14 cellular contexts compared by ENCODE assay signal in genomic region chr10:32942081-32942480, GRCh38. TPM values are rescaled to one million over a fixed set of nuclear protein-coding genes. Genes with fewer than 3 reads are reported as not detected.
A peak's percentile ranks its signal among the peaks of the same experiment; 100 is the strongest.
DNase-seq lines count a peak whose midpoint lies in the region; ATAC-seq and TF ChIP-seq lines count a peak whose summit lies in the region.
"Had no signal": no experiment of that assay in that cellular context is flagged by ENCODE, and none has a peak within 500 bp of the region (broad histone marks: within the 10 kb centered on the region; RNA-seq: fewer than 3 reads in every experiment).

No MANE protein-coding gene starts in this region.

- TF ChIP-seq EP300 in esophagus muscularis mucosa (IDR thresholded peaks at IDR 0.05) = no peak

- H3F3A ChIP-seq in DOHH2 (ENCODE audit: control insufficient read depth, insufficient read depth) = no peaks in the 10 kb centered on the region
- peaks cover 9% of the 10 kb centered on the region; the same call in 1 of the 2 replicates for H3F3A ChIP-seq in PC-9 (ENCODE audit: insufficient read depth, low read depth)

- H3K4me1 Mint-ChIP-seq in stimulated activated effector memory CD8-positive, alpha-beta T cell treated with anti-CD3 and anti-CD28 coated beads, Interleukin-12 subunit alpha, Interleukin-12 subunit beta, amount 100 ng/mL, for 72 hours = peaks cover 61% of the 10 kb centered on the region
- peaks cover 50% of the 10 kb centered on the region for H3K4me1 Mint-ChIP-seq in nephron progenitor cell

- H3K4me3 ChIP-seq in DOHH2 (ENCODE audit: low read length) = no peak overlapping the region; the same call in 1 of the 2 replicates
- no peak overlapping the region for H3K4me3 ChIP-seq in PC-9
- no peak overlapping the region for H3K4me3 ChIP-seq in esophagus muscularis mucosa
- H3K4me3 ChIP-seq: testis had no signal

- 87% methylated on average over 1 of the region's 1 CpG for WGBS in esophagus muscularis mucosa

- no peaks in the 10 kb centered on the region for H3K9me3 Mint-ChIP-seq in stimulated activated effector memory CD8-positive, alpha-beta T cell treated with anti-CD3 and anti-CD28 coated beads, Interleukin-12 subunit alpha, Interleukin-12 subunit beta, amount 100 ng/mL, for 72 hours
- peaks cover 6% of the 10 kb centered on the region for H3K9me3 Mint-ChIP-seq in nephron progenitor cell
- H3K9me3 Mint-ChIP-seq: brain had no signal

- TF ChIP-seq POLR2A in esophagus muscularis mucosa (IDR thresholded peaks at IDR 0.05; ENCODE audit: low read depth) = no peak

- no peaks in the 10 kb centered on the region for H3K27me3 Mint-ChIP-seq in nephron progenitor cell (ENCODE audit: low read depth, poor library complexity)
- H3K27me3 Mint-ChIP-seq: brain had no signal

- no peak overlapping the region for H2AFZ ChIP-seq in PC-9

- CTCF ChIA-PET in PC-9 (lab: Charles Lee) = no interaction called here

- H3K9me3 ChIP-seq in DOHH2 (ENCODE audit: control insufficient read depth, insufficient read depth, low read length) (no peaks in the 10 kb centered on the region), PC-9 (ENCODE audit: insufficient read depth, low read depth) (no peaks in the 10 kb centered on the region), esophagus muscularis mucosa (no peaks in the 10 kb centered on the region)
- H3K9me3 ChIP-seq: testis had no signal

- H3K36me3 ChIP-seq in DOHH2 (ENCODE audit: control insufficient read depth, low read length) (peaks cover 30% of the 10 kb centered on the region), PC-9 (ENCODE audit: low read depth) (no peaks in the 10 kb centered on the region; the same call in 1 of the 2 replicates), esophagus muscularis mucosa (no peaks in the 10 kb centered on the region)

- POLR2A ChIA-PET in PC-9 (lab: Charles Lee; ENCODE audit: unreplicated experiment) = no interaction called here

- peak overlapping the region; percentile 3 for H3K27ac Mint-ChIP-seq in stimulated activated effector memory CD8-positive, alpha-beta T cell treated with anti-CD3 and anti-CD28 coated beads, Interleukin-12 subunit alpha, Interleukin-12 subunit beta, amount 100 ng/mL, for 72 hours
- H3K27ac Mint-ChIP-seq in nephron progenitor cell = no peak overlapping the region

- no peak overlapping the region for H3K27ac ChIP-seq in DOHH2 (ENCODE audit: low read depth, low read length)
- H3K27ac ChIP-seq in PC-9 = no peak overlapping the region
- peak overlapping the region; percentile 85 to 87 (median 86) for H3K27ac ChIP-seq in esophagus muscularis mucosa (replicated peaks in 1 of 4)

- H4K20me1 ChIP-seq in DOHH2 (ENCODE audit: control insufficient read depth, insufficient read depth, low read depth, low read length) = peaks cover 42% of the 10 kb centered on the region
- H4K20me1 ChIP-seq in PC-9 (ENCODE audit: insufficient read depth) = peaks cover 70% of the 10 kb centered on the region

- TF ChIP-seq CTCF in DOHH2 (IDR thresholded peaks at IDR 0.05; ENCODE audit: low read depth, low read length, poor library complexity, severe bottlenecking) (no peak), PC-9 (conservative IDR thresholded peaks at IDR 0.05) (no peak), esophagus muscularis mucosa (IDR thresholded peaks at IDR 0.05) (no peak), nephron progenitor cell (IDR thresholded peaks at IDR 0.05) (no peak)

- H3K27me3 ChIP-seq in DOHH2 (ENCODE audit: control insufficient read depth, low read length) (no peaks in the 10 kb centered on the region), PC-9 (ENCODE audit: insufficient read depth, low read depth) (no peaks in the 10 kb centered on the region), esophagus muscularis mucosa (no peaks in the 10 kb centered on the region)
- H3K27me3 ChIP-seq: foreskin keratinocyte, testis had no signal

- peaks cover 5% of the 10 kb centered on the region for H3K36me3 Mint-ChIP-seq in stimulated activated effector memory CD8-positive, alpha-beta T cell treated with anti-CD3 and anti-CD28 coated beads, Interleukin-12 subunit alpha, Interleukin-12 subunit beta, amount 100 ng/mL, for 72 hours
- H3K36me3 Mint-ChIP-seq in nephron progenitor cell (ENCODE audit: low read depth) = peaks cover 29% of the 10 kb centered on the region

- BruUV-seq in PC-9 (replicated peaks; lab: Mats Ljungman, UMichigan) = TSS peak; percentile 0

- no peaks in the 10 kb centered on the region for H3K9me2 ChIP-seq in DOHH2 (replicated peaks; ENCODE audit: control insufficient read depth, low read length)
- no peaks in the 10 kb centered on the region for H3K9me2 ChIP-seq in PC-9 (ENCODE audit: insufficient read depth)

- H3K4me2 ChIP-seq in DOHH2 (ENCODE audit: low read length) (peak overlapping the region; percentile 15; the same call in 1 of the 2 replicates), PC-9 (no peak overlapping the region)

- ATAC-seq in stimulated activated effector memory CD8-positive, alpha-beta T cell treated with anti-CD3 and anti-CD28 coated beads, Interleukin-12 subunit alpha, Interleukin-12 subunit beta, amount 100 ng/mL, for 72 hours = no peak
- ATAC-seq: foreskin keratinocyte had no signal

- H3K79me2 ChIP-seq in DOHH2 (ENCODE audit: control insufficient read depth, low read length) = peaks cover 100% of the 10 kb centered on the region
- H3K79me2 ChIP-seq in PC-9 (ENCODE audit: low read depth) = peaks cover 100% of the 10 kb centered on the region

- intact Hi-C loops in PC-9 (cut with micrococcal nuclease; ENCODE audit: unreplicated experiment) = no loop called here
- intact Hi-C loops in esophagus muscularis mucosa (cut with DNase I) = no loop called here

- H3K4me1 ChIP-seq in DOHH2 (ENCODE audit: control insufficient read depth, low read length) (peaks cover 87% of the 10 kb centered on the region), PC-9 (replicated peaks; ENCODE audit: insufficient read depth) (0 out of 2 replicates have a peak, but pooled peaks cover 4% of the 10 kb centered on the region), esophagus muscularis mucosa (peaks cover 85 to 98% (median 98%) of the 10 kb centered on the region in 4 donors)

- DNase-seq in PC-9 = no peak
- no peak for DNase-seq in esophagus muscularis mucosa (ENCODE audit: extremely low spot score)
- DNase-seq in stimulated activated effector memory CD8-positive, alpha-beta T cell treated with anti-CD3 and anti-CD28 coated beads, Interleukin-12 subunit alpha, Interleukin-12 subunit beta, amount 100 ng/mL, for 72 hours (ENCODE audit: low spot score in 2 of 2) = no peak
- DNase-seq in NCI-H526 treated with DMSO at 0.1 percent for 48 hours (lab: John Stamatoyannopoulos, UW) = no peak
- DNase-seq in islet precursor cell = no peak
- DNase-seq in nephron progenitor cell = no peak
- DNase-seq: activated CD8-positive, alpha-beta memory T cell treated with anti-CD3 and anti-CD28 coated beads for 24 hours; activated gamma-delta T cell treated with Interleukin-2 at 50 U/mL for 16 hours; effector CD4-positive, alpha-beta T cell; foreskin keratinocyte; GDM1; testis had no signal

- H3K4me3 Mint-ChIP-seq in stimulated activated effector memory CD8-positive, alpha-beta T cell treated with anti-CD3 and anti-CD28 coated beads, Interleukin-12 subunit alpha, Interleukin-12 subunit beta, amount 100 ng/mL, for 72 hours = peak overlapping the region; percentile 1
- no peak overlapping the region for H3K4me3 Mint-ChIP-seq in nephron progenitor cell

RNA-seq across cellular contexts. Expression of gene ITGB1, which starts 15.9 kb away (rescaled TPM):
- total RNA-seq in PC-9 (2021) (307 and 421 TPM in 2 replicates), esophagus muscularis mucosa (1,000 to 10,000 TPM; 1,385 to 1,873 (median 1,661) TPM)

Comparison
In these comparisons a context has a peak if more than half of its experiments do, and no peak if none do; other contexts are left out.
1. H3K27ac ChIP-seq: peak in esophagus muscularis mucosa (4 of 4); none in DOHH2 (single experiment) and PC-9 (single experiment).